ENCODE assay signal across 8 cellular contexts in genomic region chr16:84504420-84505248, GRCh38. TPM values are rescaled to one million over a fixed set of nuclear protein-coding genes. Genes with fewer than 3 reads are reported as not detected.
DNase-seq lines count a peak whose midpoint lies in the region; ATAC-seq, FAIRE-seq and TF ChIP-seq lines count a peak whose summit lies in the region.

A gene with protein sequence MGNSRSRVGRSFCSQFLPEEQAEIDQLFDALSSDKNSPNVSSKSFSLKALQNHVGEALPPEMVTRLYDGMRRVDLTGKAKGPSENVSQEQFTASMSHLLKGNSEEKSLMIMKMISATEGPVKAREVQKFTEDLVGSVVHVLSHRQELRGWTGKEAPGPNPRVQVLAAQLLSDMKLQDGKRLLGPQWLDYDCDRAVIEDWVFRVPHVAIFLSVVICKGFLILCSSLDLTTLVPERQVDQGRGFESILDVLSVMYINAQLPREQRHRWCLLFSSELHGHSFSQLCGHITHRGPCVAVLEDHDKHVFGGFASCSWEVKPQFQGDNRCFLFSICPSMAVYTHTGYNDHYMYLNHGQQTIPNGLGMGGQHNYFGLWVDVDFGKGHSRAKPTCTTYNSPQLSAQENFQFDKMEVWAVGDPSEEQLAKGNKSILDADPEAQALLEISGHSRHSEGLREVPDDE (minus strand): TSS chr16:84504659. CDS start chr16:84498086, 6,573 bp downstream.

- peak; percentile 75 to 76 for TF ChIP-seq POLR2A in gastrocnemius medialis (IDR thresholded peaks at IDR 0.05)

- in situ Hi-C loops in gastrocnemius medialis (cut with MboI; ENCODE audit: low sequenced_read_pairs in 4 of 4): loop anchor here in 2 of 4 donors (25.0 kb wide), 2 partner anchors 458 to 483 kb away; no protein-coding TSS in a partner anchor

- peak; percentile 68 for FAIRE-seq in TTC549 (lab: Jason Lieb, UNC)

- H3K27me3 Mint-ChIP-seq in brain: peaks cover 6% of the 10 kb centered on the region

- H3K36me3 ChIP-seq in gastrocnemius medialis: no peaks in the 10 kb centered on the region

- H3K27me3 ChIP-seq in gastrocnemius medialis: no peaks in the 10 kb centered on the region

- DNase-seq in NCI-H146 (lab: John Stamatoyannopoulos, UW): peak; percentile 84
- peak; percentile 84 for DNase-seq in iPS DF 4.7 (ENCODE audit: extremely low read depth, low spot score)
- DNase-seq in gastrocnemius medialis: peak; percentile 97 to 98
- DNase-seq in NCI-H2107 (lab: John Stamatoyannopoulos, UW): no peak

- H3K27ac Mint-ChIP-seq in brain: peak within 1 kb of the TSS; percentile 73 to 95 (median 92)

- H3K4me3 ChIP-seq in GM12875 (ENCODE audit: low read depth, low read length): peak within 1 kb of the TSS; percentile 80
- peak within 1 kb of the TSS; percentile 79 to 95 (median 90) for H3K4me3 ChIP-seq in gastrocnemius medialis

- H3K4me3 Mint-ChIP-seq in brain: peak within 1 kb of the TSS; percentile 88 to 90 (median 90)

- no peaks in the 10 kb centered on the region for H3K9me3 ChIP-seq in gastrocnemius medialis

- H3K27ac ChIP-seq in gastrocnemius medialis: peak within 1 kb of the TSS; percentile 89 to 94 (median 92)

- TF ChIP-seq CTCF in GM12875 (IDR thresholded peaks at IDR 0.05; ENCODE audit: borderline replicate concordance, insufficient read depth, low read depth, low read length) (no peak), brain (conservative IDR thresholded peaks at IDR 0.05) (peak in 1 of 2 experiments; percentile 25), gastrocnemius medialis (IDR thresholded peaks at IDR 0.05 in 4 of 5, conservative IDR thresholded peaks at IDR 0.05 in 1 of 5) (no peak)

- H3K4me1 Mint-ChIP-seq in brain: peaks cover 44% of the 10 kb centered on the region

- peaks cover 33% of the 10 kb centered on the region for H3K36me3 Mint-ChIP-seq in brain

- intact Hi-C loops in gastrocnemius medialis (cut with DNase I; ENCODE audit: low total_unique reads): loop anchor here (2.0 to 5.0 kb wide), 4 partner anchors 114 to 552 kb away; partner anchors contain the start of genes COTL1, OSGIN1 and TAF1C

- peaks cover 14 to 27% of the 10 kb centered on the region in 2 donors for H3K4me1 ChIP-seq in gastrocnemius medialis

- peaks cover 0 to 2% (median 0%) of the 10 kb centered on the region in 5 experiments for H3K9me3 Mint-ChIP-seq in brain

- ATAC-seq in HG02642 (IDR thresholded peaks at IDR 0.05; ENCODE audit: poor library complexity, unreplicated experiment) (peak; percentile 98), gastrocnemius medialis (peak; percentile 97 to 98)

RNA-seq across cellular contexts. Expression of the gene that starts here (rescaled TPM):
- 10.8 TPM for polyA plus RNA-seq in brain (ENCODE audit: insufficient read depth, low read depth, low replicate concordance)
- 1 to 10 TPM; 2.6 to 7.1 (median 5.0) TPM for total RNA-seq in gastrocnemius medialis
